Comparison of ENCODE assay signal across 12 cellular contexts in the genomic region with DNA sequence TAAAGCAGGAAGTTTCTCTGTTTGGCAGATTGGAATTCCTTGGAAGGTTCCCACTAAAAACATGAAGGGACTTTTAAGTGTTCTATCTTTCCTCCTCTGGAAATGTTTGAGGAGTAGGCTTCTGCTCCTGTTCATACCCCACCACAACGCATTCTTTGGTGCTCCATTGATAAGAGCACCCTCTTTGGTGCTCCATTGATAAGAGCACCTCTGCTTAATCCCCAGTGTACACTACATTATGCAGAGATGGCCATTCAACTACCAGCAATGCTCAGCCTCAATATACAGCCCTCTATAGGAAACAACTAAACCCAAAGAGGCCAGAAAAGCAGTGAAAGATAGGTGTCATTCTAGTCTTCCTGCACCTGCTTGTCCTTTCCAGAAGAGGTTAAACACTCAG. TPM values are rescaled to one million over a fixed set of nuclear protein-coding genes. Genes with fewer than 3 reads are reported as not detected.
"Had no signal": no experiment of that assay in that cellular context is flagged by ENCODE, and none has a peak within 500 bp of the region (broad histone marks: within the 10 kb centered on the region; RNA-seq: fewer than 3 reads in every experiment).

No MANE protein-coding gene starts in this region.

- H3K9me3 Mint-ChIP-seq: activated naive CD8-positive, alpha-beta T cell treated with anti-CD3 and anti-CD28 coated beads, Interleukin-2, amount 50 U/mL, for 24 hours; T-helper 1 cell treated with Interleukin-12 subunit alpha and Interleukin-12 subunit beta and Interleukin-4 antibody, amounts not matched to agents 30 μg/mL and 1 μg/mL, for 36 hours had no signal

- H3K27ac ChIP-seq: ascending aorta, thoracic aorta had no signal

- H3K27ac Mint-ChIP-seq: activated CD8-positive, alpha-beta T cell treated with anti-CD3 and anti-CD28 coated beads, Interleukin-2, amount 10 ng/mL, durations not matched to agents 7 days and 5 days; activated naive CD8-positive, alpha-beta T cell treated with anti-CD3 and anti-CD28 coated beads, Interleukin-2, amount 50 U/mL, for 24 hours; T-helper 1 cell treated with Interleukin-12 subunit alpha and Interleukin-12 subunit beta and Interleukin-4 antibody, amounts not matched to agents 30 μg/mL and 1 μg/mL, for 36 hours had no signal

- H3K27me3 Mint-ChIP-seq: activated naive CD8-positive, alpha-beta T cell treated with anti-CD3 and anti-CD28 coated beads, Interleukin-2, amount 50 U/mL, for 24 hours had no signal

- DNase-seq: activated CD4-positive, alpha-beta T cell treated with anti-CD3 and anti-CD28 coated beads for 4 hours; activated CD8-positive, alpha-beta T cell treated with anti-CD3 and anti-CD28 coated beads, Interleukin-2, amount 10 ng/mL, durations not matched to agents 7 days and 5 days; activated naive CD4-positive, alpha-beta T cell; activated naive CD8-positive, alpha-beta T cell treated with anti-CD3 and anti-CD28 coated beads, Interleukin-2, amount 50 U/mL, for 24 hours; hypothalamus; left ventricle myocardium superior; spleen had no signal

- H3K4me3 ChIP-seq: ascending aorta, spleen, thoracic aorta had no signal

- H3K4me3 Mint-ChIP-seq: activated CD8-positive, alpha-beta T cell treated with anti-CD3 and anti-CD28 coated beads, Interleukin-2, amount 10 ng/mL, durations not matched to agents 7 days and 5 days; activated naive CD8-positive, alpha-beta T cell treated with anti-CD3 and anti-CD28 coated beads, Interleukin-2, amount 50 U/mL, for 24 hours; T-helper 1 cell treated with Interleukin-12 subunit alpha and Interleukin-12 subunit beta and Interleukin-4 antibody, amounts not matched to agents 30 μg/mL and 1 μg/mL, for 36 hours had no signal

- H3K9me3 ChIP-seq: ascending aorta, spleen, thoracic aorta had no signal

- H3K27me3 ChIP-seq: ascending aorta, spleen had no signal

- ATAC-seq: activated CD8-positive, alpha-beta T cell treated with anti-CD3 and anti-CD28 coated beads, Interleukin-2, amount 10 ng/mL, durations not matched to agents 7 days and 5 days; activated naive CD8-positive, alpha-beta T cell treated with anti-CD3 and anti-CD28 coated beads, Interleukin-2, amount 50 U/mL, for 24 hours; esophagus mucosa; left ventricle myocardium superior; sciatic nerve had no signal

RNA-seq across cellular contexts. Expression of a gene that starts 1.9 kb away (rescaled TPM):
- total RNA-seq: ascending aorta had no signal
